15 cellular contexts compared by ENCODE assay signal in the genomic region with DNA sequence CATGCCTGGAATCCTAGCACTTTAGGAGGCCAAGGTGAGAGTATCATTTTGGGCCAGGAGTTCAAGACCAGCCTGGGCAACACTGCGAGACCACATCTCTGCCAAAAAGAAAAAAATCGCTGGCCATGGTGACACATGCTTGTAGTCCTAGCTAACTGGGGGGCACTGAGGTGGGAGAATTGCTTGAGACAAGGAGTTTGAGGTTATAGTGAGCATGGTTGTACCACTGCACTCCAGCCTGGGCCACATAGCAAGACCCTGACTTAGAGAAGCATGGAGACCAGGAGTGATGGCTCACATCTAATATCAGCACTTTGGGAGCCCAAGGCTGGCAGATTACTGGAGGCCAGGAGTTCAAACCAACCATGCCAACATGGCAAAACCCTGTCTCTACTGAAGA. TPM values are rescaled to one million over a fixed set of nuclear protein-coding genes. Genes with fewer than 3 reads are reported as not detected.
DNase-seq lines count a peak whose midpoint lies in the region; ATAC-seq and TF ChIP-seq lines count a peak whose summit lies in the region.
"Had no signal": no experiment of that assay in that cellular context is flagged by ENCODE, and none has a peak within 500 bp of the region (broad histone marks: within the 10 kb centered on the region; RNA-seq: fewer than 3 reads in every experiment).

No MANE protein-coding gene starts in this region.

- no CpG with 5 or more reads among the region's 2 CpGs for WGBS in mesendoderm (ENCODE audit: extremely low coverage, insufficient coverage, low lambda C conversion rate)

- no peaks in the 10 kb centered on the region for H3K9me3 Mint-ChIP-seq in activated CD4-positive, alpha-beta T cell treated with anti-CD3 and anti-CD28 coated beads, Interleukin-2, amount 10 ng/mL, durations not matched to agents 24 days and 14 days
- no peaks in the 10 kb centered on the region for H3K9me3 Mint-ChIP-seq in activated CD4-positive, alpha-beta T cell treated with anti-CD3 and anti-CD28 coated beads, Interleukin-2, amount 10 ng/mL, durations not matched to agents 7 days and 5 days
- H3K9me3 Mint-ChIP-seq in chondrocyte (ENCODE audit: low read depth) (no peaks in the 10 kb centered on the region), progenitor cell of endocrine pancreas (ENCODE audit: low read depth) (no peaks in the 10 kb centered on the region)

- H3K79me2 ChIP-seq in mesendoderm (ENCODE audit: control insufficient read depth, insufficient read depth, low read length), result peaks cover 89% of the 10 kb centered on the region

- no peak overlapping the region for H4K8ac ChIP-seq in mesendoderm (ENCODE audit: low read depth, low read length)

- H3K4me1 Mint-ChIP-seq in activated CD4-positive, alpha-beta T cell treated with anti-CD3 and anti-CD28 coated beads, Interleukin-2, amount 10 ng/mL, durations not matched to agents 24 days and 14 days, result peaks cover 36% of the 10 kb centered on the region
- peaks cover 60% of the 10 kb centered on the region for H3K4me1 Mint-ChIP-seq in activated CD4-positive, alpha-beta T cell treated with anti-CD3 and anti-CD28 coated beads, Interleukin-2, amount 10 ng/mL, durations not matched to agents 7 days and 5 days
- H3K4me1 Mint-ChIP-seq in chondrocyte (ENCODE audit: low read depth) (peaks cover 14% of the 10 kb centered on the region), progenitor cell of endocrine pancreas (ENCODE audit: low read depth) (peaks cover 3% of the 10 kb centered on the region)

- no peak overlapping the region for H3K4me2 ChIP-seq in mesendoderm (ENCODE audit: low read length)
- H3K4me2 ChIP-seq: A549, PC-9 had no signal

- H3K27me3 Mint-ChIP-seq in activated CD4-positive, alpha-beta T cell treated with anti-CD3 and anti-CD28 coated beads, Interleukin-2, amount 10 ng/mL, durations not matched to agents 24 days and 14 days, result no peaks in the 10 kb centered on the region
- no peaks in the 10 kb centered on the region for H3K27me3 Mint-ChIP-seq in activated CD4-positive, alpha-beta T cell treated with anti-CD3 and anti-CD28 coated beads, Interleukin-2, amount 10 ng/mL, durations not matched to agents 7 days and 5 days
- H3K27me3 Mint-ChIP-seq in chondrocyte (ENCODE audit: low read depth) (no peaks in the 10 kb centered on the region), progenitor cell of endocrine pancreas (no peaks in the 10 kb centered on the region)

- no peak overlapping the region for H3K18ac ChIP-seq in mesendoderm (ENCODE audit: low read length)

- H3K4ac ChIP-seq in mesendoderm (ENCODE audit: low read depth, low read length), result no peak overlapping the region

- no peak overlapping the region for H2BK15ac ChIP-seq in mesendoderm (replicated peaks; ENCODE audit: low read depth)

- H2BK5ac ChIP-seq in mesendoderm (ENCODE audit: low read length), result no peak overlapping the region

- no peak overlapping the region for H2BK120ac ChIP-seq in mesendoderm (ENCODE audit: low read depth, low read length)

- H3K79me1 ChIP-seq in mesendoderm (ENCODE audit: low read length), result peaks cover 4% of the 10 kb centered on the region

- no peak overlapping the region for H3K23ac ChIP-seq in mesendoderm (ENCODE audit: low read length)

- no peaks in the 10 kb centered on the region for H3K27me3 ChIP-seq in mesendoderm (ENCODE audit: insufficient read depth, low read length, poor library complexity)
- H3K27me3 ChIP-seq: esophagus muscularis mucosa had no signal

- no peaks in the 10 kb centered on the region for H3K9me3 ChIP-seq in SK-N-MC (ENCODE audit: low read depth, low read length)
- H3K9me3 ChIP-seq: A549, esophagus muscularis mucosa had no signal

- no peak overlapping the region for H3K4me3 ChIP-seq in SK-N-MC
- no peak overlapping the region for H3K4me3 ChIP-seq in mesendoderm (ENCODE audit: low read length)
- H3K4me3 ChIP-seq: A549, esophagus muscularis mucosa, PC-9 had no signal

- no peak overlapping the region for H3K56ac ChIP-seq in mesendoderm (ENCODE audit: low read length)

- no peak overlapping the region for H3K4me3 Mint-ChIP-seq in activated CD4-positive, alpha-beta T cell treated with anti-CD3 and anti-CD28 coated beads, Interleukin-2, amount 10 ng/mL, durations not matched to agents 24 days and 14 days
- no peak overlapping the region for H3K4me3 Mint-ChIP-seq in activated CD4-positive, alpha-beta T cell treated with anti-CD3 and anti-CD28 coated beads, Interleukin-2, amount 10 ng/mL, durations not matched to agents 7 days and 5 days
- H3K4me3 Mint-ChIP-seq in chondrocyte (ENCODE audit: unreplicated experiment) (no peak overlapping the region), progenitor cell of endocrine pancreas (ENCODE audit: low read depth) (no peak overlapping the region)

- intact Hi-C loops in activated CD4-positive, alpha-beta T cell treated with anti-CD3 and anti-CD28 coated beads, Interleukin-2, amount 10 ng/mL, durations not matched to agents 24 days and 14 days (cut with micrococcal nuclease), result no loop called here
- intact Hi-C loops in left cardiac atrium (cut with DNase I), result no loop called here

- no peak for TF ChIP-seq CTCF in chondrocyte (IDR thresholded peaks at IDR 0.05)
- TF ChIP-seq CTCF in progenitor cell of endocrine pancreas (IDR thresholded peaks at IDR 0.05; ENCODE audit: unreplicated experiment), result no peak

- peak overlapping the region; percentile 67 for H3K27ac Mint-ChIP-seq in activated CD4-positive, alpha-beta T cell treated with anti-CD3 and anti-CD28 coated beads, Interleukin-2, amount 10 ng/mL, durations not matched to agents 24 days and 14 days
- H3K27ac Mint-ChIP-seq in activated CD4-positive, alpha-beta T cell treated with anti-CD3 and anti-CD28 coated beads, Interleukin-2, amount 10 ng/mL, durations not matched to agents 7 days and 5 days, result no peak overlapping the region
- H3K27ac Mint-ChIP-seq in chondrocyte (ENCODE audit: unreplicated experiment) (no peak overlapping the region), progenitor cell of endocrine pancreas (peak overlapping the region; percentile 76)

- CTCF ChIA-PET in activated CD4-positive, alpha-beta T cell treated with anti-CD3 and anti-CD28 coated beads, Interleukin-2, amount 10 ng/mL, durations not matched to agents 7 days and 5 days (lab: Charles Lee), result interaction anchor here (0.6 to 1.8 kb wide), 3 partner anchors 11 to 42 kb away, joined by 3 to 8 read pairs (median 3); no protein-coding TSS in a partner anchor

- H4K5ac ChIP-seq in mesendoderm (ENCODE audit: low read length), result no peak overlapping the region

- H2AK5ac ChIP-seq in mesendoderm (ENCODE audit: low read length), result no peak overlapping the region

- H3K27ac ChIP-seq in SK-N-MC (peak overlapping the region; percentile 60), mesendoderm (ENCODE audit: low read depth, low read length) (no peak overlapping the region)
- H3K27ac ChIP-seq: esophagus muscularis mucosa, PC-9 had no signal

- no peak overlapping the region for H3K9ac ChIP-seq in SK-N-MC (ENCODE audit: insufficient read length)
- H3K9ac ChIP-seq in mesendoderm (ENCODE audit: low read length), result no peak overlapping the region

- peaks cover 38% of the 10 kb centered on the region for H3K36me3 Mint-ChIP-seq in activated CD4-positive, alpha-beta T cell treated with anti-CD3 and anti-CD28 coated beads, Interleukin-2, amount 10 ng/mL, durations not matched to agents 24 days and 14 days (ENCODE audit: low read depth)
- H3K36me3 Mint-ChIP-seq in activated CD4-positive, alpha-beta T cell treated with anti-CD3 and anti-CD28 coated beads, Interleukin-2, amount 10 ng/mL, durations not matched to agents 7 days and 5 days (ENCODE audit: low read depth), result peaks cover 52% of the 10 kb centered on the region
- H3K36me3 Mint-ChIP-seq in chondrocyte (ENCODE audit: low read depth) (peaks cover 3% of the 10 kb centered on the region), progenitor cell of endocrine pancreas (ENCODE audit: insufficient read depth) (peaks cover 8% of the 10 kb centered on the region)

- peaks cover 63% of the 10 kb centered on the region for H3K36me3 ChIP-seq in SK-N-MC (ENCODE audit: insufficient read depth, low read length)
- peaks cover 3% of the 10 kb centered on the region for H3K36me3 ChIP-seq in mesendoderm (ENCODE audit: control insufficient read depth, insufficient read depth, low read length)

- no peak for DNase-seq in activated CD4-positive, alpha-beta T cell treated with anti-CD3 and anti-CD28 coated beads, Interleukin-2, amount 10 ng/mL, durations not matched to agents 24 days and 14 days
- DNase-seq in activated CD4-positive, alpha-beta T cell treated with anti-CD3 and anti-CD28 coated beads, Interleukin-2, amount 10 ng/mL, durations not matched to agents 7 days and 5 days, result no peak
- DNase-seq in SK-N-MC (ENCODE audit: low read depth, low spot score) (no peak), chondrocyte (ENCODE audit: low spot score) (peak; percentile 17), progenitor cell of endocrine pancreas (ENCODE audit: low spot score, unreplicated experiment) (no peak), NK-92 (lab: John Stamatoyannopoulos, UW; ENCODE audit: unreplicated experiment) (no peak), left cardiac atrium (no peak), mesendoderm (no peak)
- DNase-seq: activated CD4-positive, alpha-beta T cell treated with anti-CD3 and anti-CD28 coated beads, Interleukin-2, amount 50 U/mL, for 4 hours; hippocampal formation; IMR-90; nucleus accumbens; PC-9 had no signal

- POLR2A ChIA-PET in activated CD4-positive, alpha-beta T cell treated with anti-CD3 and anti-CD28 coated beads, Interleukin-2, amount 10 ng/mL, durations not matched to agents 7 days and 5 days (lab: Charles Lee), result no interaction called here

- H3K4me1 ChIP-seq in mesendoderm (ENCODE audit: control insufficient read depth, low read depth, low read length), result no peaks in the 10 kb centered on the region

- ATAC-seq in left cardiac atrium, result no peak
- ATAC-seq: A549 had no signal

RNA-seq across cellular contexts. Expression of gene PTGES3, which starts 9.2 kb away (rescaled TPM):
- 351 and 357 TPM in 2 replicates for total RNA-seq in activated CD4-positive, alpha-beta T cell treated with anti-CD3 and anti-CD28 coated beads, Interleukin-2, amount 10 ng/mL, durations not matched to agents 24 days and 14 days
- 100 to 1,000 TPM; 218 to 236 TPM for total RNA-seq in activated CD4-positive, alpha-beta T cell treated with anti-CD3 and anti-CD28 coated beads, Interleukin-2, amount 10 ng/mL, durations not matched to agents 7 days and 5 days
- 123 to 156 TPM (median 127 TPM) in 3 replicates for total RNA-seq in chondrocyte
- 231 and 234 TPM in 2 replicates for total RNA-seq in progenitor cell of endocrine pancreas
- total RNA-seq in left cardiac atrium, result 100 to 1,000 TPM; 126 to 138 TPM
- polyA plus RNA-seq in mesendoderm (2013, experiment 1 of 2), result 469 TPM
- polyA plus RNA-seq in mesendoderm (2013, experiment 2 of 2), result 463 TPM

RNA-seq across cellular contexts. Expression of gene ATP5F1B, which starts 33.1 kb away (rescaled TPM):
- total RNA-seq in activated CD4-positive, alpha-beta T cell treated with anti-CD3 and anti-CD28 coated beads, Interleukin-2, amount 10 ng/mL, durations not matched to agents 24 days and 14 days, result 760 and 771 TPM in 2 replicates
- 100 to 1,000 TPM; 506 to 539 TPM for total RNA-seq in activated CD4-positive, alpha-beta T cell treated with anti-CD3 and anti-CD28 coated beads, Interleukin-2, amount 10 ng/mL, durations not matched to agents 7 days and 5 days
- total RNA-seq in chondrocyte (380 to 467 TPM (median 398 TPM) in 3 replicates), progenitor cell of endocrine pancreas (528 and 541 TPM in 2 replicates), left cardiac atrium (1,000 to 10,000 TPM; 1,539 to 1,844 TPM)
- polyA plus RNA-seq in mesendoderm (2013, experiment 1 of 2), result 707 TPM
- polyA plus RNA-seq in mesendoderm (2013, experiment 2 of 2), result 706 TPM

RNA-seq across cellular contexts. Expression of gene NACA, which starts 46.2 kb away (rescaled TPM):
- 1,041 and 1,057 TPM in 2 replicates for total RNA-seq in activated CD4-positive, alpha-beta T cell treated with anti-CD3 and anti-CD28 coated beads, Interleukin-2, amount 10 ng/mL, durations not matched to agents 24 days and 14 days
- total RNA-seq in activated CD4-positive, alpha-beta T cell treated with anti-CD3 and anti-CD28 coated beads, Interleukin-2, amount 10 ng/mL, durations not matched to agents 7 days and 5 days, result 100 to 1,000 TPM; 805 to 843 TPM
- total RNA-seq in chondrocyte (483 to 537 TPM (median 513 TPM) in 3 replicates), progenitor cell of endocrine pancreas (811 and 841 TPM in 2 replicates), left cardiac atrium (100 to 1,000 TPM; 516 to 593 TPM)
- polyA plus RNA-seq in mesendoderm (2013, experiment 1 of 2), result 2,191 TPM
- 2,194 TPM for polyA plus RNA-seq in mesendoderm (2013, experiment 2 of 2)

RNA-seq across cellular contexts. Expression of gene BAZ2A, which starts 48.7 kb away (rescaled TPM):
- 117 and 118 TPM in 2 replicates for total RNA-seq in activated CD4-positive, alpha-beta T cell treated with anti-CD3 and anti-CD28 coated beads, Interleukin-2, amount 10 ng/mL, durations not matched to agents 24 days and 14 days
- 100 to 1,000 TPM in 1 of 2 experiments, 10 to 100 TPM in 1; 98.4 to 116 TPM for total RNA-seq in activated CD4-positive, alpha-beta T cell treated with anti-CD3 and anti-CD28 coated beads, Interleukin-2, amount 10 ng/mL, durations not matched to agents 7 days and 5 days
- total RNA-seq in chondrocyte (65.2 to 72.8 TPM (median 71.2 TPM) in 3 replicates), progenitor cell of endocrine pancreas (128 and 131 TPM in 2 replicates), left cardiac atrium (10 to 100 TPM; 38.3 to 54.1 TPM)
- 66.2 TPM for polyA plus RNA-seq in mesendoderm (2013, experiment 1 of 2)
- 68.8 TPM for polyA plus RNA-seq in mesendoderm (2013, experiment 2 of 2)

Comparison
In these comparisons a context has a peak if more than half of its experiments do, and no peak if none do; other contexts are left out.
1. H3K27ac Mint-ChIP-seq: peak in activated CD4-positive, alpha-beta T cell treated with anti-CD3 and anti-CD28 coated beads, Interleukin-2, amount 10 ng/mL, durations not matched to agents 24 days and 14 days (single experiment) and progenitor cell of endocrine pancreas (single experiment); none in activated CD4-positive, alpha-beta T cell treated with anti-CD3 and anti-CD28 coated beads, Interleukin-2, amount 10 ng/mL, durations not matched to agents 7 days and 5 days (single experiment) and chondrocyte (single experiment).